In the genomic region with DNA sequence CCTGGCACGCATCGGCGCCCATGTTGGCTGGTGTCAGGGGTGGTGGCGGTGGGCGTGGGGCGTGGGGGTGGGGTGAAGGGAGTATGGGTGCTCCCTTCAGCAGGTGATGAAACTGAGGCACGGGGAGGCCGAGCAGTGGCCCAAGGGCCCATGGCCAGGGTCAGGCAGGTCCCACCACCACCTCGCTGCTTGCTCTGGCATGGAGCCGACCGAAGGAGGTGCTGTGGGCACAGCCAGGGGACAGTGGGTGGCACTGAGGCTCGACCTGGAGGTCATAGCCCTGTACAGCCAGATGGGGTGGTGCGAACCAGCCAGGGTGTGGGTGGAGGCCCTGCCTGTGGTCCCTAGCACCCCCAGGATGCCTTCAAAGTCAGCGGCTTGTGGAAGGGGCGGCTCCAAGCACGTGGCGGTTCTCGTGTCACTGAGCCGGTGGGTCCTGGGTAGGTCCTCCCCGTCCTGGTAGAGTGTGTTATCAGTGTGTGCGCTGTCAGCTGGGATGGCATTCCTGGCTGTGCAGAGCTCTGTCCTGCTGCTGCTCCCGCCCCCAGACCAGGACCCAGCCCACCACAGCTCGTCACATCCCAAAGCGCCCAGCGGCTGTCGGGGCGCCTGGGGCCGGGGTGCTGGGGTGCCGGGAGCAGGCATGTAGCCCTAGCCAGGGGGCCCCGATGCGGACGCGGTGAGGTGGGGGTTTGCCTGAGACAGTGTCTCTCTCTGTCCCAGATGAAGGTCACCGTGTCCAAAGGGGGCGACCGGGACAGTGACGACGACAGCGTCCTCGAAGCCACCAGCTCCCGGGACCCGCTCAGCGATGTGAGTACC, we compare ENCODE assay signal across 18 cellular contexts. TPM values are rescaled to one million over a fixed set of nuclear protein-coding genes. Genes with fewer than 3 reads are reported as not detected.
A peak's percentile ranks its signal among the peaks of the same experiment; 100 is the strongest.
DNase-seq lines count a peak whose midpoint lies in the region; ATAC-seq, FAIRE-seq and TF ChIP-seq lines count a peak whose summit lies in the region.
"Had no signal": no experiment of that assay in that cellular context is flagged by ENCODE, and none has a peak within 500 bp of the region (broad histone marks: within the 10 kb centered on the region; RNA-seq: fewer than 3 reads in every experiment).

No MANE protein-coding gene starts in this region.

- FAIRE-seq in H1 (lab: Jason Lieb, UNC) = no peak

- H4K91ac ChIP-seq in H1 (replicated peaks; ENCODE audit: insufficient read length, low read length) = no peak overlapping the region

- no peak overlapping the region for H2AK5ac ChIP-seq in H1 (ENCODE audit: low read depth, low read length)

- H3K9me3 Mint-ChIP-seq in Calu3 (ENCODE audit: low read depth, unreplicated experiment) = no peaks in the 10 kb centered on the region
- no peaks in the 10 kb centered on the region for H3K9me3 Mint-ChIP-seq in activated CD4-positive, alpha-beta memory T cell treated with anti-CD3 and anti-CD28 coated beads, Interleukin-2, amount 10 ng/mL, durations not matched to agents 7 days and 5 days
- H3K9me3 Mint-ChIP-seq: CD4-positive, alpha-beta memory T cell had no signal

- BruUV-seq in Calu3 (replicated peaks; lab: Mats Ljungman, UMichigan) (no TSS peak), Panc1 (replicated peaks; lab: Mats Ljungman, UMichigan) (no TSS peak)

- H3K36me3 ChIP-seq in Panc1 (ENCODE audit: control insufficient read depth, insufficient read depth, low read length) = no peaks in the 10 kb centered on the region
- H3K36me3 ChIP-seq in H1 (ENCODE audit: control insufficient read depth in 2 of 4, insufficient read depth in 4 of 4, low read length in 3 of 4) = no peaks in the 10 kb centered on the region
- H3K36me3 ChIP-seq: SJCRH30 had no signal

- intact Hi-C loops in Calu3 (cut with micrococcal nuclease; ENCODE audit: unreplicated experiment) = loop anchor here (2.0 kb wide), 2 partner anchors 30 to 36 kb away; no protein-coding TSS in a partner anchor
- intact Hi-C loops in Panc1 (cut with micrococcal nuclease; ENCODE audit: unreplicated experiment) = no loop called here

- H3K4me2 ChIP-seq in H1 (ENCODE audit: insufficient read depth in 1 of 2, low read depth in 2 of 2, low read length in 2 of 2) = 0 out of 4 replicates have a peak overlapping the region, but pooled peaks of 1 of the 2 experiments have one; percentile 27

- TF ChIP-seq CTCF in Calu3 (IDR thresholded peaks at IDR 0.05; ENCODE audit: unreplicated experiment) (no peak), Panc1 (IDR thresholded peaks at IDR 0.05) (no peak), H1 (IDR thresholded peaks at IDR 0.05; ENCODE audit: control extremely low read depth in 1 of 3, insufficient read depth in 1 of 3, low read depth in 1 of 3, low read length in 3 of 3) (no peak)

- H2BK120ac ChIP-seq in H1 (replicated peaks; ENCODE audit: low read depth, low read length) = no peak overlapping the region

- H4K5ac ChIP-seq in H1 (ENCODE audit: insufficient read length, low read depth, low read length) = no peak overlapping the region

- peaks cover 11% of the 10 kb centered on the region for H3K36me3 Mint-ChIP-seq in Calu3 (ENCODE audit: insufficient read depth, unreplicated experiment)
- H3K36me3 Mint-ChIP-seq in activated CD4-positive, alpha-beta memory T cell treated with anti-CD3 and anti-CD28 coated beads, Interleukin-2, amount 10 ng/mL, durations not matched to agents 7 days and 5 days (ENCODE audit: low read depth) = no peaks in the 10 kb centered on the region

- H3K27ac ChIP-seq in Panc1 (ENCODE audit: low read length) (peak overlapping the region; percentile 61), H1 (ENCODE audit: low read depth, low read length) (no peak overlapping the region), substantia nigra (ENCODE audit: low read depth, low read length, poor library complexity, severe bottlenecking) (peak overlapping the region; percentile 72)
- H3K27ac ChIP-seq: SJCRH30 had no signal

- POLR2A ChIA-PET in Panc1 (lab: Charles Lee) (no interaction called here), H1 (lab: Charles Lee; ENCODE audit: partially characterized antibody) (interaction anchor here (0.9 to 1.2 kb wide), 3 partner anchors 10 to 36 kb away, joined by 3 read pairs; no protein-coding TSS in a partner anchor)
- POLR2A ChIA-PET in activated CD4-positive, alpha-beta memory T cell treated with anti-CD3 and anti-CD28 coated beads, Interleukin-2, amount 10 ng/mL, durations not matched to agents 7 days and 5 days (lab: Charles Lee) = no interaction called here

- no peak for TF ChIP-seq POLR2A in H1 (IDR thresholded peaks at IDR 0.05; ENCODE audit: control extremely low read depth in 1 of 2, low read depth in 2 of 2, low read length in 2 of 2)

- H3K4me3 ChIP-seq in Panc1 (ENCODE audit: low read depth in 2 of 2, low read length in 2 of 2) (no peak overlapping the region), H1 (ENCODE audit: extremely low read depth in 1 of 4, insufficient read depth in 2 of 4, low read depth in 3 of 4, low read length in 4 of 4) (no peak overlapping the region)
- H3K4me3 ChIP-seq: SJCRH30 had no signal

- no peak for TF ChIP-seq EP300 in H1 (IDR thresholded peaks at IDR 0.05; ENCODE audit: borderline replicate concordance in 1 of 2, low read depth in 2 of 2, low read length in 2 of 2)

- peak overlapping the region; percentile 29; the same call in 1 of the 2 replicates for H2BK15ac ChIP-seq in H1 (ENCODE audit: low read length)

- CTCF ChIA-PET in Calu3 (lab: Charles Lee) (interaction anchor here (1.3 to 3.6 kb wide), 2 partner anchors 36 to 110 kb away, joined by 7 to 30 read pairs; no protein-coding TSS in a partner anchor), Panc1 (lab: Charles Lee) (interaction anchor here (0.6 kb wide), 1 partner anchor 80 kb away, joined by 3 read pairs; no protein-coding TSS in a partner anchor), H1 (lab: Charles Lee; ENCODE audit: partially characterized antibody) (interaction anchor here (0.8 to 8.6 kb wide), 16 partner anchors 9 to 132 kb away, joined by 3 to 83 read pairs (median 4); no protein-coding TSS in a partner anchor)
- CTCF ChIA-PET in activated CD4-positive, alpha-beta memory T cell treated with anti-CD3 and anti-CD28 coated beads, Interleukin-2, amount 10 ng/mL, durations not matched to agents 7 days and 5 days (lab: Charles Lee) = interaction anchor here (1.8 to 5.2 kb wide), 2 partner anchors 110 to 371 kb away, joined by 6 to 35 read pairs; no protein-coding TSS in a partner anchor

- H3K9ac ChIP-seq in H1 (replicated peaks in 1 of 4; ENCODE audit: extremely low read depth in 1 of 4, low read depth in 3 of 4, low read length in 3 of 4) = no peak overlapping the region

- H3K23ac ChIP-seq in H1 (ENCODE audit: insufficient read length) = no peak overlapping the region

- peaks cover 62% of the 10 kb centered on the region for H3K4me1 ChIP-seq in Panc1 (ENCODE audit: control insufficient read depth, insufficient read depth, low read length)
- peaks cover 0 to 15% (median 11%) of the 10 kb centered on the region in 4 experiments; a peak in 6 of 7 replicates for H3K4me1 ChIP-seq in H1 (replicated peaks in 1 of 4; ENCODE audit: control insufficient read depth in 3 of 4, insufficient read depth in 4 of 4, low read length in 3 of 4)
- H3K4me1 ChIP-seq: SJCRH30 had no signal

- H4K20me1 ChIP-seq in H1 (replicated peaks in 1 of 2; ENCODE audit: control insufficient read depth in 1 of 2, insufficient read depth in 2 of 2, low read length in 2 of 2) = peaks cover 7 to 25% of the 10 kb centered on the region in 2 experiments

- no peak overlapping the region for H3K27ac Mint-ChIP-seq in Calu3 (ENCODE audit: unreplicated experiment)
- no peak overlapping the region for H3K27ac Mint-ChIP-seq in activated CD4-positive, alpha-beta memory T cell treated with anti-CD3 and anti-CD28 coated beads, Interleukin-2, amount 10 ng/mL, durations not matched to agents 7 days and 5 days
- H3K27ac Mint-ChIP-seq: B cell; CD4-positive, alpha-beta memory T cell had no signal

- H3K27me3 ChIP-seq in Panc1 (ENCODE audit: control insufficient read depth, insufficient read depth, low read length) (no peaks in the 10 kb centered on the region), H1 (replicated peaks in 1 of 4; ENCODE audit: control insufficient read depth in 3 of 4, extremely low read depth in 1 of 4, insufficient read depth in 3 of 4, low read length in 3 of 4) (peaks cover 0 to 27% (median 27%) of the 10 kb centered on the region in 4 experiments; a peak in 5 of 7 replicates)
- H3K27me3 ChIP-seq: SJCRH30 had no signal

- H3K4me1 Mint-ChIP-seq in Calu3 (ENCODE audit: low read depth, unreplicated experiment) = peaks cover 16% of the 10 kb centered on the region
- H3K4me1 Mint-ChIP-seq in activated CD4-positive, alpha-beta memory T cell treated with anti-CD3 and anti-CD28 coated beads, Interleukin-2, amount 10 ng/mL, durations not matched to agents 7 days and 5 days = no peaks in the 10 kb centered on the region

- H2BK5ac ChIP-seq in H1 (ENCODE audit: low read depth, low read length) = no peak overlapping the region

- peak overlapping the region; percentile 27; the same call in 1 of the 2 replicates for H2BK12ac ChIP-seq in H1 (ENCODE audit: low read depth, low read length)

- WGBS in H1 (ENCODE audit: extremely low coverage in 1 of 2, insufficient coverage in 1 of 2, insufficient read length in 1 of 2, insufficient replicate concordance in 2 of 2, low coverage in 1 of 2, low lambda C conversion rate in 2 of 2, missing lambda C conversion rate in 1 of 2), 2 experiments = 94% methylated on average over 35 of the region's 43 CpGs; no CpG with 5 or more reads in 1 of the 2 experiments

- in situ Hi-C loops in Panc1 (cut with HindIII; ENCODE audit: low pct_unique_long_range_greater_than_20kb, low sequenced_read_pairs) = no loop called here

- no peak overlapping the region for H2AFZ ChIP-seq in H1 (ENCODE audit: low read length)

- no peak for DNase-seq in Calu3
- no peak for DNase-seq in Panc1 (ENCODE audit: low read depth, low spot score)
- no peak for DNase-seq in H1 (ENCODE audit: low read depth in 1 of 2, low spot score in 2 of 2)
- peak in 2 of 49 donors; percentile 25 to 47 for DNase-seq in substantia nigra (lab: John Stamatoyannopoulos, UW)
- no peak for DNase-seq in NCI-H345 treated with DMSO at 0.1 percent for 48 hours (lab: John Stamatoyannopoulos, UW; ENCODE audit: unreplicated experiment)
- DNase-seq in putamen (ENCODE audit: low spot score) = no peak
- DNase-seq in activated CD4-positive, alpha-beta memory T cell treated with anti-CD3 and anti-CD28 coated beads, Interleukin-2, amount 10 ng/mL, durations not matched to agents 7 days and 5 days = no peak
- DNase-seq: CD4-positive, alpha-beta memory T cell; DMS79 treated with DMSO at 0.1 percent for 48 hours; HCEC 1CT; KG1; NCI-H1048; NCI-H1436 treated with DMSO at 0.1 percent for 48 hours; NCI-H2029 treated with DMSO at 0.1 percent for 48 hours; NCI-H524 treated with DMSO at 0.1 percent for 48 hours; SJCRH30 had no signal

- no peak for ATAC-seq in Panc1
- ATAC-seq in HG02678 (IDR thresholded peaks at IDR 0.05; ENCODE audit: unreplicated experiment) = no peak

- H3K18ac ChIP-seq in H1 (ENCODE audit: extremely low read depth, low read length) = no peak overlapping the region

- H3K79me1 ChIP-seq in H1 (ENCODE audit: low read depth, low read length) = no peaks in the 10 kb centered on the region; the same call in 1 of the 2 replicates

- no peaks in the 10 kb centered on the region for H3K79me2 ChIP-seq in H1 (ENCODE audit: control insufficient read depth in 1 of 2, insufficient read depth in 2 of 2, low read length in 2 of 2)

- no peak overlapping the region for H3K4ac ChIP-seq in H1 (replicated peaks; ENCODE audit: insufficient read length, low read depth, low read length)

- H3K23me2 ChIP-seq in H1 (ENCODE audit: low read depth, low read length) = no peaks in the 10 kb centered on the region

- no peak overlapping the region for H2BK20ac ChIP-seq in H1 (ENCODE audit: low read length)

- no peak overlapping the region for H3K56ac ChIP-seq in H1 (replicated peaks; ENCODE audit: insufficient read length, low read depth, low read length)

- H4K8ac ChIP-seq in H1 (ENCODE audit: extremely low read depth, insufficient read depth, low read length) = no peak overlapping the region; the same call in 1 of the 2 replicates

- peak overlapping the region; percentile 50 for H3K4me3 Mint-ChIP-seq in Calu3 (ENCODE audit: low read depth, unreplicated experiment)
- no peak overlapping the region for H3K4me3 Mint-ChIP-seq in activated CD4-positive, alpha-beta memory T cell treated with anti-CD3 and anti-CD28 coated beads, Interleukin-2, amount 10 ng/mL, durations not matched to agents 7 days and 5 days
- H3K4me3 Mint-ChIP-seq: B cell; CD4-positive, alpha-beta memory T cell had no signal

- H3K14ac ChIP-seq in H1 (ENCODE audit: insufficient read length) = no peak overlapping the region

- no peak for TF ChIP-seq RAD21 in H1 (IDR thresholded peaks at IDR 0.05 in 1 of 2, conservative IDR thresholded peaks at IDR 0.05 in 1 of 2; ENCODE audit: low read depth in 2 of 2, low read length in 2 of 2)

- H3K9me3 ChIP-seq in Panc1 (ENCODE audit: control insufficient read depth, insufficient read depth, low read depth, low read length) (no peaks in the 10 kb centered on the region), H1 (ENCODE audit: insufficient read depth in 2 of 2, low read depth in 1 of 2, low read length in 1 of 2) (peaks cover 0 to 7% of the 10 kb centered on the region in 2 experiments; a peak in 2 of 4 replicates)
- H3K9me3 ChIP-seq: SJCRH30 had no signal

- H3K27me3 Mint-ChIP-seq in Calu3 (ENCODE audit: unreplicated experiment) = no peaks in the 10 kb centered on the region
- no peaks in the 10 kb centered on the region for H3K27me3 Mint-ChIP-seq in activated CD4-positive, alpha-beta memory T cell treated with anti-CD3 and anti-CD28 coated beads, Interleukin-2, amount 10 ng/mL, durations not matched to agents 7 days and 5 days
- H3K27me3 Mint-ChIP-seq: B cell; CD4-positive, alpha-beta memory T cell had no signal

RNA-seq across cellular contexts. Expression of gene FBRSL1, which starts 35.3 kb away (rescaled TPM):
- 118 and 119 TPM in 2 replicates for total RNA-seq in Calu3 (2022)
- 104 TPM for total RNA-seq in Panc1 (2021; ENCODE audit: unreplicated experiment)
- polyA plus RNA-seq in Panc1 (2012; ENCODE audit: insufficient read length) = 132 TPM
- 109 and 123 TPM in 2 replicates for total RNA-seq in H1 (2021; fragmentation: NEBNext Ultra II Directional; extraction: Animal tissue kit (Norgen Biotek cat#: 25700))
- 18.4 and 78.9 TPM in 2 replicates for polyA plus RNA-seq in H1 (2011; rRNA removed)
- 13.8 TPM for polyA plus RNA-seq in H1 (2011; cell fraction: cytosol; rRNA removed)
- polyA plus RNA-seq in H1 (2011; cell fraction: nucleus; rRNA removed) = 51.7 TPM
- 70.6 to 100 TPM (median 74.4 TPM) in 4 replicates for polyA plus RNA-seq in H1 (2012, experiment 1 of 2)
- polyA plus RNA-seq in H1 (2012, experiment 2 of 2) = 111 TPM
- polyA plus RNA-seq in H1 (2013, experiment 1 of 2) = 79.0 TPM
- polyA plus RNA-seq in H1 (2013, experiment 2 of 2) = 73.0 TPM
- polyA minus RNA-seq in H1 (2011; rRNA and poly(A)+ RNA removed) = 1.7 and 39.3 TPM in 2 replicates
- polyA minus RNA-seq in H1 (2011; cell fraction: cytosol; rRNA and poly(A)+ RNA removed) = 52.3 TPM
- polyA minus RNA-seq in H1 (2011; cell fraction: nucleus; rRNA and poly(A)+ RNA removed) = 28.5 TPM
- total RNA-seq in activated CD4-positive, alpha-beta memory T cell treated with anti-CD3 and anti-CD28 coated beads, Interleukin-2, amount 10 ng/mL, durations not matched to agents 7 days and 5 days = 10 to 100 TPM; 36.7 to 47.0 TPM
